Comparison of ENCODE assay signal across 8 cellular contexts in the genomic region with DNA sequence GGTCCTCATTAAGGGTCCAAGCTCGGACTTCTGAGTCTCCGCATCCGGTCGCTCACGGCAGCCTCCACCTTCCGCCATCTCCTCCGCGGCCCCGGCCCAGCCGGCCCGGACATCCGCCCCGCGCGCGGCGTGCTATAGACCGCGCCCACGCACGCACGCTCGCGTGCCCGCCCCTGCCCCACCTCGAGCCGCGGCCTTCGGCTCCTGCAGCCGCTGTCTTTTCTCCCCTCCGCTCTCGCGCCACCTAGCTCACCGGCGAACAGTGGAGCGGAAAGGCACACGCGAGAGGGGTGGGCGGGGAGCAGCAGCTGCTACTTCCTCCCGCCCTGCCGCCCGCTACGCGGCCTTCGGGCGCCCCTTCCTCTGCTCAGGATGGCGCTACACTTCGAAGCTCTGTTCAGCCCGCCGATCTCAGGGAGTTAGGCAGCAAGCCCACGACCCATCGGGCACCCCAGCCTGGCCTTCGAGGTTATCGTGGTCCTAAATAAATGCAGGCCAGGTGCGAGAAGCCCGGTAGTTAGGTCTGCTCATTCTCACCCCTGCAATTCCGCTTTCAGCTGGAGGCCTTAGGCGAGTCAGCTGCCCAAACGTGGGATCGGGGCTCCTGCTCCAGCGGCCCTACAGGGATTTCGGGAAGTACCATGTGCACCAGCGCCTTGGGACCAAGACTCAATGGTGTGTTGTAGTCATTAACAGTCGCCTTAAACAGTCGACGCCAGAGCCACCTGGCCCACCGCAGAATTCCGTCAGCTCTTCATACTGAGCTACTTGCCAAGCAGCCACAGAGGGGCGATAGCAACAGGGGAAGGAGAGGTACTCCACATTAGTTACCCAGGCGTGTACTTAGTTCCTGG. TPM values are rescaled to one million over a fixed set of nuclear protein-coding genes. Genes with fewer than 3 reads are reported as not detected.
DNase-seq lines count a peak whose midpoint lies in the region; ATAC-seq and TF ChIP-seq lines count a peak whose summit lies in the region.

USP4 (minus strand) TSS at position 107 of the 854 bp plus-strand sequence; CDS start at position 78, 29 bp downstream.

- ATAC-seq in GM19395 (IDR thresholded peaks at IDR 0.05; ENCODE audit: unreplicated experiment) (peak; percentile 79), HG03558 (IDR thresholded peaks at IDR 0.05; ENCODE audit: extremely low read depth, unreplicated experiment) (peak; percentile 74), left lung (peak; percentile 95)

- H3K27ac Mint-ChIP-seq in CD14-positive monocyte: peak within 1 kb of the TSS; percentile 97 to 100 (median 100)
- peak within 1 kb of the TSS; percentile 98 for H3K27ac Mint-ChIP-seq in dendritic cell treated with granulocyte-macrophage colony-stimulating factor and Interleukin-4, amounts not matched to agents 40 ng/mL and 50 ng/mL, for 4 days

- no peaks in the 10 kb centered on the region for H3K27me3 ChIP-seq in left lung

- H3K27ac ChIP-seq in left lung: peak within 1 kb of the TSS; percentile 93 to 100

- peaks cover 55% of the 10 kb centered on the region for H3K4me1 Mint-ChIP-seq in CD14-positive monocyte
- peaks cover 60% of the 10 kb centered on the region for H3K4me1 Mint-ChIP-seq in dendritic cell treated with granulocyte-macrophage colony-stimulating factor and Interleukin-4, amounts not matched to agents 40 ng/mL and 50 ng/mL, for 4 days (ENCODE audit: low read depth)

- peaks cover 0 to 24% of the 10 kb centered on the region in 2 donors for H3K36me3 ChIP-seq in left lung

- H3K27me3 Mint-ChIP-seq in CD14-positive monocyte (ENCODE audit: low read depth in 3 of 3): peaks cover 0 to 7% (median 0%) of the 10 kb centered on the region in 3 donors
- no peaks in the 10 kb centered on the region for H3K27me3 Mint-ChIP-seq in dendritic cell treated with granulocyte-macrophage colony-stimulating factor and Interleukin-4, amounts not matched to agents 40 ng/mL and 50 ng/mL, for 4 days

- H3K4me1 ChIP-seq in left lung: peaks cover 8 to 82% of the 10 kb centered on the region in 2 donors

- H3K36me3 Mint-ChIP-seq in CD14-positive monocyte: peaks cover 16 to 28% of the 10 kb centered on the region in 2 donors
- H3K36me3 Mint-ChIP-seq in dendritic cell treated with granulocyte-macrophage colony-stimulating factor and Interleukin-4, amounts not matched to agents 40 ng/mL and 50 ng/mL, for 4 days (ENCODE audit: low read depth): peaks cover 39% of the 10 kb centered on the region

- H3K9me3 ChIP-seq in left lung: no peaks in the 10 kb centered on the region

- H3K4me3 Mint-ChIP-seq in CD14-positive monocyte: peak within 1 kb of the TSS; percentile 95 to 97
- peak within 1 kb of the TSS; percentile 98 for H3K4me3 Mint-ChIP-seq in dendritic cell treated with granulocyte-macrophage colony-stimulating factor and Interleukin-4, amounts not matched to agents 40 ng/mL and 50 ng/mL, for 4 days

- intact Hi-C loops in CD14-positive monocyte (cut with micrococcal nuclease) (loop anchor here (2.0 to 5.0 kb wide), 6 partner anchors 17 to 107 kb away; partner anchors contain the start of genes GPX1 (in 1 of the 2), RHOA (in 1 of the 2) and TCTA (in 1 of the 2)), left lung (cut with DNase I) (loop anchor here in 1 of 2 donors (5.0 kb wide), 1 partner anchor 107 kb away; no protein-coding TSS in a partner anchor)
- intact Hi-C loops in dendritic cell treated with granulocyte-macrophage colony-stimulating factor and Interleukin-4, amounts not matched to agents 40 ng/mL and 50 ng/mL, for 4 days (cut with micrococcal nuclease): loop anchor here (1.0 to 5.0 kb wide), 4 partner anchors 18 to 107 kb away; partner anchors contain the start of genes GPX1, RHOA and TCTA

- TF ChIP-seq CTCF in CD14-positive monocyte (IDR thresholded peaks at IDR 0.05) (peak; percentile 44), left lung (IDR thresholded peaks at IDR 0.05) (peak in 1 of 2 donors; percentile 8)

- no peaks in the 10 kb centered on the region for H3K9me3 Mint-ChIP-seq in CD14-positive monocyte
- H3K9me3 Mint-ChIP-seq in dendritic cell treated with granulocyte-macrophage colony-stimulating factor and Interleukin-4, amounts not matched to agents 40 ng/mL and 50 ng/mL, for 4 days: no peaks in the 10 kb centered on the region

- DNase-seq in CD14-positive monocyte (ENCODE audit: low spot score) (peak; percentile 91), NCI-H748 (lab: John Stamatoyannopoulos, UW; ENCODE audit: unreplicated experiment) (peak; percentile 91), left lung (peak; percentile 95 to 99)
- DNase-seq in activated CD4-positive, alpha-beta T cell treated with anti-CD3 and anti-CD28 coated beads, Interleukin-2, amount 50 U/mL, for 1 hour: peak; percentile 89
- peak; percentile 88 to 91 for DNase-seq in stimulated activated CD4-positive, alpha-beta T cell treated with anti-CD3 and anti-CD28 coated beads, Interleukin-2, amount 100 ng/mL, for 48 hours

- peak within 1 kb of the TSS; percentile 84 to 92 for H3K4me3 ChIP-seq in left lung

RNA-seq across cellular contexts. Expression of gene USP4, which starts in this region (rescaled TPM):
- 10 to 100 TPM; 68.6 to 78.9 TPM for polyA plus RNA-seq in CD14-positive monocyte
- 10 to 100 TPM; 57.7 to 72.9 TPM for total RNA-seq in left lung

Comparison
In these comparisons a context has a peak if more than half of its experiments do, and no peak if none do; other contexts are left out.
1. Peak in every context shown above with its lines: DNase-seq, ATAC-seq, H3K4me3 ChIP-seq and H3K27ac ChIP-seq.